21 cellular contexts compared by ENCODE assay signal in genomic region chr1:57544345-57544744, GRCh38.
"Had no signal": no experiment of that assay in that cellular context is flagged by ENCODE, and none has a peak within 500 bp of the region (broad histone marks: within the 10 kb centered on the region; RNA-seq: fewer than 3 reads in every experiment).

No MANE protein-coding gene starts in this region.

- FAIRE-seq: endothelial cell of umbilical vein, frontal cortex, islet of Langerhans, keratinocyte had no signal

- DNase-seq: dermis blood vessel endothelial cell; dorsolateral prefrontal cortex; effector CD4-positive, alpha-beta T cell; effector memory CD4-positive, alpha-beta T cell; foreskin keratinocyte; glutamatergic neuron; head of caudate nucleus; heart right ventricle; hippocampal formation; left cardiac atrium; left lung; left ventricle myocardium superior; lower lobe of right lung; mesenchymal stem cell; mucosa of descending colon; naive B cell; naive thymus-derived CD8-positive, alpha-beta T cell had no signal
